In the genomic region with DNA sequence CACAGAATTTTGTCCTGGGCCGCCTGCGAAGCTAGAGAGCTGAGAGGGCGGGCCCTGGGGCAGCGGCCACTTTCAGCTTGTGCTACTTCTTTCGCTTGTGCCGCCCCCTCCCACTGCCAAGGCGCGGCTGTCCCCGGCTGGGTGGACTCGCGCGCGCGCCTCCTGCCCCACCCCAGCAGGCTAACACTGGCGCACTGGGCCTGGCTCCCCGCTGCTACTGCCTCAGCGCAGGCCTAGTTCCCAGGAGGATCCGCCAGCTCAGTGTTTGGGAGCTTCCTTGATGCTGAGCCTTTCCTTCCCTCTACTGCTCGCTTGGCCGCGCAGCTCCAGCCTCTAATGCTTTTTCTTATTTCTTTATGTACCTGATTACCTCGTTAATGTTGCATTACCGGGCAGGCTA, we compare ENCODE assay signal across 13 cellular contexts. TPM values are rescaled to one million over a fixed set of nuclear protein-coding genes. Genes with fewer than 3 reads are reported as not detected.
A peak's percentile ranks its signal among the peaks of the same experiment; 100 is the strongest.
DNase-seq lines count a peak whose midpoint lies in the region; ATAC-seq and TF ChIP-seq lines count a peak whose summit lies in the region.
"Had no signal": no experiment of that assay in that cellular context is flagged by ENCODE, and none has a peak within 500 bp of the region (broad histone marks: within the 10 kb centered on the region; RNA-seq: fewer than 3 reads in every experiment).

No MANE protein-coding gene starts in this region.

- 6 to 22% methylated on average over 23 of the region's 23 CpGs for WGBS in sigmoid colon, 2 donors

- H3K4me3 ChIP-seq in cardiac fibroblast (replicated peaks in 1 of 2; ENCODE audit: low read depth in 2 of 2, low read length in 2 of 2) = no peak overlapping the region
- peak overlapping the region; percentile 21 for H3K4me3 ChIP-seq in iPS-11a (ENCODE audit: low read depth, low read length)
- H3K4me3 ChIP-seq in sigmoid colon = no peak overlapping the region

- ATAC-seq in HG03354 (IDR thresholded peaks at IDR 0.05; ENCODE audit: poor library complexity, severe bottlenecking, unreplicated experiment) = no peak
- no peak for ATAC-seq in HG03095 (IDR thresholded peaks at IDR 0.05; ENCODE audit: unreplicated experiment)
- ATAC-seq in GM18502 (IDR thresholded peaks at IDR 0.05; ENCODE audit: poor library complexity, unreplicated experiment) = no peak
- ATAC-seq: activated T-helper 17 cell treated with anti-CD3 and anti-CD28 coated beads, Interleukin-2, amount 50 U/mL, for 72 hours had no signal

- H3K36me3 ChIP-seq in sigmoid colon = no peaks in the 10 kb centered on the region

- H3K27me3 ChIP-seq in sigmoid colon = no peaks in the 10 kb centered on the region

- intact Hi-C loops in posterior vena cava (cut with DNase I) = no loop called here
- intact Hi-C loops in sigmoid colon (cut with DNase I) = no loop called here

- no peak for TF ChIP-seq EP300 in sigmoid colon (IDR thresholded peaks at IDR 0.05)

- no peaks in the 10 kb centered on the region for H3K9me3 ChIP-seq in sigmoid colon

- no peak overlapping the region for H3K27ac ChIP-seq in sigmoid colon

- no peak for TF ChIP-seq CTCF in cardiac fibroblast (IDR thresholded peaks at IDR 0.05; ENCODE audit: low read depth, low read length)
- TF ChIP-seq CTCF in sigmoid colon (IDR thresholded peaks at IDR 0.05) = no peak

- no peak for TF ChIP-seq POLR2A in sigmoid colon (IDR thresholded peaks at IDR 0.05)

- DNase-seq in D341Med (ENCODE audit: low spot score) (peak; percentile 35), cardiac fibroblast (ENCODE audit: low read depth in 2 of 2) (peak; percentile 37 to 44), posterior vena cava (ENCODE audit: low spot score) (peak; percentile 85), sigmoid colon (no peak)
- DNase-seq: CD4-positive, alpha-beta T cell; HFFc6; NCI-H748 treated with DMSO at 0.1 percent for 48 hours; stimulated activated naive B cell treated with anti-CD40 and anti-IgM and Interleukin-4, amounts not matched to agents 10 μg/mL and 1 μg/mL and 100 μg/mL, for 72 hours had no signal

- H3K4me1 ChIP-seq in sigmoid colon = no peaks in the 10 kb centered on the region

RNA-seq across cellular contexts. Expression of gene METAP2, which starts 27.4 kb away (rescaled TPM):
- total RNA-seq in posterior vena cava (10 to 100 TPM; 46.9 to 51.0 TPM), sigmoid colon (100 to 1,000 TPM in 1 of 4 donors, 10 to 100 TPM in 3; 75.1 to 152 (median 85.0) TPM)
- 10 to 100 TPM; 45.6 to 49.7 (median 47.6) TPM for polyA plus RNA-seq in sigmoid colon
